In the genomic region with DNA sequence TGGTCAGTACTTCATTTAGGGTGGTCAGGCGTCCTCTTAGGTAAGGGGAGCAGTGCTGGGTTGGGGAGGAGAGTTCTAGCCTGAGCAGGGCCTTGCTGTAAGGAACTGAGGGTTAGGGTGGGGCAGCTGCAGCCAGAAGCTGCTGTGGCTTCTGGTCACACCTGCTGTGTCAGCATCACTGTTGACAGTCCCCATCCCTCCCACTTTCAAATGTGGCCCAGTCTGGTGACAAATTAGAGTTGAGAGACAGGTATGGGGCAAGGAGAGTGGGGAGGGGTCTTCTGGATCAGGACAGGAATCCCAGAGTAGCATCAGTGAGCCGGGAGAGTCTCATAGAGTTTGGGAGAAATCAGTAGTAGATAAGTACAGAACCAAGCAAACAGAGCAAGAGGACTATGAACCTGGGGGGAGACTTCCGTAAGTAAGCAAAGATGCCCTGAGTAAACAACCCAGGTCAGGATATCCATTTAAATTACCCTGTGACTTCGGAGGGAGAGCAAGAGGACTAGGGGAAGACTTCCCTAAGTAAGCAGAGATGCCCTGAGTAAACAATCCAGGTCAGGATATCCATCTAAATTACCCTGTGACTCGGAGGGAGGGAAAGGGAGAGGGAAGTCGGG, we compare ENCODE assay signal across 1 cellular context.
TF ChIP-seq lines count a peak whose summit lies in the region.

No MANE protein-coding gene starts in this region.

TF ChIP-seq in GM23338, 12 proteins besides CTCF, POLR2A, EP300 and RAD21 (continued from another document):
- TF ChIP-seq ZNF462 (CRISPR knock-in tag; IDR thresholded peaks at IDR 0.05) = no peak
- TF ChIP-seq EZH2 (IDR thresholded peaks at IDR 0.05; ENCODE audit: low read depth, unreplicated experiment) = no peak
- no peak for TF ChIP-seq ZNF331 (CRISPR knock-in tag; IDR thresholded peaks at IDR 0.05; ENCODE audit: low read depth)
- no peak for TF ChIP-seq JUNB (IDR thresholded peaks at IDR 0.05; ENCODE audit: unreplicated experiment)
- no peak for TF ChIP-seq EZH2phosphoT487 (IDR thresholded peaks at IDR 0.05; ENCODE audit: unreplicated experiment)
- TF ChIP-seq, protein P1, sequence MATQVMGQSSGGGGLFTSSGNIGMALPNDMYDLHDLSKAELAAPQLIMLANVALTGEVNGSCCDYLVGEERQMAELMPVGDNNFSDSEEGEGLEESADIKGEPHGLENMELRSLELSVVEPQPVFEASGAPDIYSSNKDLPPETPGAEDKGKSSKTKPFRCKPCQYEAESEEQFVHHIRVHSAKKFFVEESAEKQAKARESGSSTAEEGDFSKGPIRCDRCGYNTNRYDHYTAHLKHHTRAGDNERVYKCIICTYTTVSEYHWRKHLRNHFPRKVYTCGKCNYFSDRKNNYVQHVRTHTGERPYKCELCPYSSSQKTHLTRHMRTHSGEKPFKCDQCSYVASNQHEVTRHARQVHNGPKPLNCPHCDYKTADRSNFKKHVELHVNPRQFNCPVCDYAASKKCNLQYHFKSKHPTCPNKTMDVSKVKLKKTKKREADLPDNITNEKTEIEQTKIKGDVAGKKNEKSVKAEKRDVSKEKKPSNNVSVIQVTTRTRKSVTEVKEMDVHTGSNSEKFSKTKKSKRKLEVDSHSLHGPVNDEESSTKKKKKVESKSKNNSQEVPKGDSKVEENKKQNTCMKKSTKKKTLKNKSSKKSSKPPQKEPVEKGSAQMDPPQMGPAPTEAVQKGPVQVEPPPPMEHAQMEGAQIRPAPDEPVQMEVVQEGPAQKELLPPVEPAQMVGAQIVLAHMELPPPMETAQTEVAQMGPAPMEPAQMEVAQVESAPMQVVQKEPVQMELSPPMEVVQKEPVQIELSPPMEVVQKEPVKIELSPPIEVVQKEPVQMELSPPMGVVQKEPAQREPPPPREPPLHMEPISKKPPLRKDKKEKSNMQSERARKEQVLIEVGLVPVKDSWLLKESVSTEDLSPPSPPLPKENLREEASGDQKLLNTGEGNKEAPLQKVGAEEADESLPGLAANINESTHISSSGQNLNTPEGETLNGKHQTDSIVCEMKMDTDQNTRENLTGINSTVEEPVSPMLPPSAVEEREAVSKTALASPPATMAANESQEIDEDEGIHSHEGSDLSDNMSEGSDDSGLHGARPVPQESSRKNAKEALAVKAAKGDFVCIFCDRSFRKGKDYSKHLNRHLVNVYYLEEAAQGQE (IDR thresholded peaks at IDR 0.05; ENCODE audit: unreplicated experiment) = no peak
- no peak for TF ChIP-seq NANOG (IDR thresholded peaks at IDR 0.05; ENCODE audit: borderline replicate concordance)
- no peak for TF ChIP-seq ETS1 (IDR thresholded peaks at IDR 0.05)
- TF ChIP-seq ZNF114 (CRISPR knock-in tag; IDR thresholded peaks at IDR 0.05) = no peak
- no peak for TF ChIP-seq POLR2AphosphoS5 (IDR thresholded peaks at IDR 0.05; ENCODE audit: low read depth)
- no peak for TF ChIP-seq STAT1 (IDR thresholded peaks at IDR 0.05; ENCODE audit: unreplicated experiment)
